Comparison of ENCODE assay signal across 6 cellular contexts in the genomic region with DNA sequence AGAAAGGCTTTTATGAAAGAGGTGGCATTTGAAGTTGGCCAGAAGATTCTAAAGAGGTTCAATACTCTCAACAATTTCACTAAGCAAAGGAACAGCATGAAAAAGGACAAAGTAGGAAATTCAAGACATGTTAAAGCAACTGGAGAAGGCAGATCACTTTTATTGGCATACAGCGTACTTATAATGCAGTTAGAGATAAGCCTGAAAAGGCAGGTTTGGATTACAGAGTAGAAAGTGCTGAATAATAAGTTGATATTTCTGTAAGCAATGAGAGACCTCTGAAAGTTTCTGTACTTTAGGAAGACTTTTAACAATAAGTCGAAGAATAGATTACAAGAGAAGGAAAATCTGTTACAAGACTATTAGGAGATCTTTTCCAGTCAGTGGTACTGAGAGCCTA.
"Had no signal": no experiment of that assay in that cellular context is flagged by ENCODE, and none has a peak within 500 bp of the region (broad histone marks: within the 10 kb centered on the region; RNA-seq: fewer than 3 reads in every experiment).

No MANE protein-coding gene starts in this region.

- ATAC-seq: GM23338, HCT116, K562 had no signal

- H3K4me3 ChIP-seq: GM23338, K562 had no signal

- DNase-seq: H9, IMR-90, KG1 had no signal
